Comparison of ENCODE assay signal across 24 cellular contexts in the genomic region with DNA sequence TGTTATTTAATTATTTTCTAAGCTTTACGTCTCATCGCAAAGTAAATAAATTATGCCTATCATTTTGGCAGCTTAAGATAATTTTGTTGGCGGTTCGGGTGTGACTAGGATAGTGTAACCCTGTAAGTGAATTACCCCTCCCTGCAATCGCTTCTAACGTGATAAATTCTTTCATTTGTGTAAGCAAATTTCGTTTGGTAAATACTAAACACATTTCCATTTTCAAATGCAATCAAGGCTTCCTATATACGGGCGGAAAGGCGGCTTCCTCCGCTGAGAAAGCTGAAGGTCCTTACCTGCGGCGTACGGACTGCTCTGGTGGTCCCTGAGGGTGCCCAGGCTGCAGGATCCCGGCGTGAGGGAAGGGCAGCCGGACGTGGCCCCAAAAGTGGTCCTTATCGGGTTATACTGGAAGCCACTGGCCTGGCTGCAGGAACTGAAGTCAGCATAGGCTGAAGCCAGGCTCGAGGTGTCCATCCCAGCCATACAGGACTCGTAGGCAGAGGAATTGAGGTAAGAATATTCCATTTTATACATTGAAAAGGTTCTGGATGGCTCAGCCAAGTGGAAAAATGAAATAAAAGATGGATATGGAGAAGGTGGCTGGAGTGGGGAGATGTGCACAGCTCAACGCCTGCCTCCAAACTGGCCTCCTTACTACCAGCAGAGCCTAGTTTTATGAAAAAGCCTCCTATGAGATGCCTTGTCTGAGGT. TPM values are rescaled to one million over a fixed set of nuclear protein-coding genes. Genes with fewer than 3 reads are reported as not detected.
DNase-seq lines count a peak whose midpoint lies in the region; ATAC-seq, FAIRE-seq and TF ChIP-seq lines count a peak whose summit lies in the region.
"Had no signal": no experiment of that assay in that cellular context is flagged by ENCODE, and none has a peak within 500 bp of the region (broad histone marks: within the 10 kb centered on the region; RNA-seq: fewer than 3 reads in every experiment).

Gene PHOX2B (minus strand): TSS at position 652 of the 714 bp plus-strand sequence. CDS start 115 bp downstream, at position 537.

- intact Hi-C loops in activated CD4-positive, alpha-beta T cell treated with anti-CD3 and anti-CD28 coated beads, Interleukin-2, amount 10 ng/mL, durations not matched to agents 24 days and 14 days (cut with micrococcal nuclease): loop anchor here (10.0 kb wide), 1 partner anchor 647 kb away; the partner anchor contains the start of gene SHISA3
- intact Hi-C loops in endothelial cell of umbilical vein (cut with micrococcal nuclease): loop anchor here (5.0 kb wide), 1 partner anchor 134 kb away; no protein-coding TSS in a partner anchor
- intact Hi-C loops in adrenal gland (cut with DNase I): no loop called here

- TF ChIP-seq CTCF in endothelial cell of umbilical vein (IDR thresholded peaks at IDR 0.05; ENCODE audit: extremely low read depth in 1 of 2, insufficient read depth in 1 of 2, low read depth in 1 of 2, low read length in 2 of 2) (no peak), adrenal gland (IDR thresholded peaks at IDR 0.05) (no peak)

- DNase-seq in activated CD4-positive, alpha-beta T cell treated with anti-CD3 and anti-CD28 coated beads, Interleukin-2, amount 10 ng/mL, durations not matched to agents 24 days and 14 days: no peak
- no peak for DNase-seq in activated CD4-positive, alpha-beta T cell treated with anti-CD3 and anti-CD28 coated beads for 48 hours
- DNase-seq in H7 (peak; percentile 58), endothelial cell of umbilical vein (ENCODE audit: low read depth, low spot score) (no peak), neuronal stem cell (ENCODE audit: low spot score) (peak; percentile 32), adrenal gland (no peak)
- no peak for DNase-seq in stimulated activated CD4-positive, alpha-beta T cell treated with anti-CD3 and anti-CD28 coated beads, Interleukin-1b, Interleukin-23, amount 100 ng/mL, for 48 hours
- DNase-seq: activated CD4-positive, alpha-beta T cell treated with anti-CD3 and anti-CD28 coated beads for 36 hours; activated T-cell treated with anti-CD3 and anti-CD28 coated beads, Interleukin-2, amount 50 U/mL, for 1 hour; kidney glomerular epithelial cell; naive B cell; NCI-H1694 treated with DMSO at 0.1 percent for 48 hours; stimulated activated CD4-positive, alpha-beta T cell treated with anti-CD3 and anti-CD28 coated beads, Interleukin-4, amount 100 ng/mL, for 4 hours had no signal

- CTCF ChIA-PET in endothelial cell of umbilical vein (lab: Charles Lee): no interaction called here

- TF ChIP-seq POLR2A in endothelial cell of umbilical vein (IDR thresholded peaks at IDR 0.05; ENCODE audit: low read depth, low read length) (no peak), adrenal gland (IDR thresholded peaks at IDR 0.05) (peak in 1 of 2 donors; percentile 29)

- no peak within 1 kb of the TSS for H3K23ac ChIP-seq in neuronal stem cell (ENCODE audit: low read depth, low read length, poor library complexity)

- H2BK120ac ChIP-seq in neuronal stem cell (ENCODE audit: low read depth, low read length): no peak within 1 kb of the TSS

- no peak within 1 kb of the TSS for H3K14ac ChIP-seq in neuronal stem cell (ENCODE audit: low read length)

- no CpG with 5 or more reads among the region's 22 CpGs for WGBS in neuronal stem cell (ENCODE audit: extremely low coverage in 2 of 2, insufficient read length in 2 of 2, insufficient replicate concordance in 1 of 2), 2 donors
- 8 to 11% (median 9%) methylated on average over 22 of the region's 22 CpGs for WGBS in adrenal gland, 4 donors

- H3K79me2 ChIP-seq in endothelial cell of umbilical vein (ENCODE audit: control insufficient read depth, insufficient read depth, low read length): no peaks in the 10 kb centered on the region

- H3K36me3 Mint-ChIP-seq in activated CD4-positive, alpha-beta T cell treated with anti-CD3 and anti-CD28 coated beads, Interleukin-2, amount 10 ng/mL, durations not matched to agents 24 days and 14 days (ENCODE audit: low read depth): peaks cover 10% of the 10 kb centered on the region
- H3K36me3 Mint-ChIP-seq: activated naive CD4-positive, alpha-beta T cell treated with anti-CD3 and anti-CD28 coated beads, Interleukin-2, amount 50 U/mL, for 24 hours; memory B cell had no signal

- no peak within 1 kb of the TSS for H4K8ac ChIP-seq in neuronal stem cell (ENCODE audit: low read depth, low read length)

- H3K27me3 ChIP-seq in H7 (ENCODE audit: control insufficient read depth, insufficient read depth, low read length) (peaks cover 99% of the 10 kb centered on the region), endothelial cell of umbilical vein (ENCODE audit: control insufficient read depth in 2 of 2, insufficient read depth in 2 of 2, low read length in 2 of 2) (peaks cover 91 to 99% of the 10 kb centered on the region in 2 experiments), neuronal stem cell (ENCODE audit: control insufficient read depth in 3 of 3, insufficient read depth in 3 of 3, low read depth in 1 of 3, low read length in 3 of 3) (peaks cover 52 to 99% (median 94%) of the 10 kb centered on the region in 3 experiments), adrenal gland (peaks cover 88% of the 10 kb centered on the region)

- H3K27ac ChIP-seq in endothelial cell of umbilical vein (ENCODE audit: insufficient read depth, low read depth, low read length) (no peak within 1 kb of the TSS), neuronal stem cell (replicated peaks; ENCODE audit: low read length) (no peak within 1 kb of the TSS), adrenal gland (peak within 1 kb of the TSS in 1 of 5 donors; percentile 58)
- H3K27ac ChIP-seq: C4-2B, prostate gland had no signal

- no peak within 1 kb of the TSS for H4K91ac ChIP-seq in neuronal stem cell (ENCODE audit: low read depth, low read length, poor library complexity)

- no peak for ATAC-seq in GM19452 (IDR thresholded peaks at IDR 0.05; ENCODE audit: unreplicated experiment)
- ATAC-seq: activated CD4-positive, alpha-beta T cell treated with anti-CD3 and anti-CD28 coated beads for 36 hours had no signal

- H3K79me1 ChIP-seq in neuronal stem cell (ENCODE audit: low read depth, low read length): no peaks in the 10 kb centered on the region

- H2BK5ac ChIP-seq in neuronal stem cell (ENCODE audit: low read length): no peak within 1 kb of the TSS

- no peak within 1 kb of the TSS for H2AK5ac ChIP-seq in neuronal stem cell (ENCODE audit: low read depth, low read length)

- no peak within 1 kb of the TSS for H2BK12ac ChIP-seq in neuronal stem cell (ENCODE audit: low read length)

- H3K27me3 Mint-ChIP-seq in activated CD4-positive, alpha-beta T cell treated with anti-CD3 and anti-CD28 coated beads, Interleukin-2, amount 10 ng/mL, durations not matched to agents 24 days and 14 days: peaks cover 81% of the 10 kb centered on the region

- dilution Hi-C loops in endothelial cell of umbilical vein (cut with MboI; ENCODE audit: extremely low pct_ligation_motif_present, low sequenced_read_pairs): no loop called here

- H3K9me1 ChIP-seq in endothelial cell of umbilical vein (replicated peaks; ENCODE audit: control insufficient read depth, extremely low read depth, insufficient read depth, low read length): no peaks in the 10 kb centered on the region

- no peak within 1 kb of the TSS for H3K4ac ChIP-seq in neuronal stem cell (ENCODE audit: low read length)

- H3K27ac Mint-ChIP-seq in activated CD4-positive, alpha-beta T cell treated with anti-CD3 and anti-CD28 coated beads, Interleukin-2, amount 10 ng/mL, durations not matched to agents 24 days and 14 days: peak within 1 kb of the TSS; percentile 47
- H3K27ac Mint-ChIP-seq: activated CD4-positive, alpha-beta T cell treated with anti-CD3 and anti-CD28 coated beads for 36 hours; activated naive CD4-positive, alpha-beta T cell treated with anti-CD3 and anti-CD28 coated beads, Interleukin-2, amount 50 U/mL, for 24 hours; memory B cell had no signal

- H2AFZ ChIP-seq in endothelial cell of umbilical vein (ENCODE audit: low read depth, low read length): no peak within 1 kb of the TSS
- no peak within 1 kb of the TSS for H2AFZ ChIP-seq in neuronal stem cell (ENCODE audit: low read length)

- H3K4me1 Mint-ChIP-seq in activated CD4-positive, alpha-beta T cell treated with anti-CD3 and anti-CD28 coated beads, Interleukin-2, amount 10 ng/mL, durations not matched to agents 24 days and 14 days: no peaks in the 10 kb centered on the region
- H3K4me1 Mint-ChIP-seq: activated CD4-positive, alpha-beta T cell treated with anti-CD3 and anti-CD28 coated beads for 36 hours; memory B cell had no signal

- H3K4me3 ChIP-seq in H7 (ENCODE audit: insufficient read depth, low read depth, low read length) (no peak within 1 kb of the TSS), endothelial cell of umbilical vein (replicated peaks in 1 of 3; ENCODE audit: insufficient read depth in 1 of 3, low read depth in 1 of 3, low read length in 3 of 3) (no peak within 1 kb of the TSS), neuronal stem cell (ENCODE audit: low read length in 2 of 2) (no peak within 1 kb of the TSS), adrenal gland (no peak within 1 kb of the TSS)
- H3K4me3 ChIP-seq: HAP-1, prostate gland had no signal

- no peak for FAIRE-seq in endothelial cell of umbilical vein (lab: Jason Lieb, UNC)
- FAIRE-seq: G401.6, TTC549 had no signal

- H2BK15ac ChIP-seq in neuronal stem cell (ENCODE audit: low read length): no peak within 1 kb of the TSS

- peaks cover 19% of the 10 kb centered on the region for H3K9me3 Mint-ChIP-seq in activated CD4-positive, alpha-beta T cell treated with anti-CD3 and anti-CD28 coated beads, Interleukin-2, amount 10 ng/mL, durations not matched to agents 24 days and 14 days
- H3K9me3 Mint-ChIP-seq: activated naive CD4-positive, alpha-beta T cell treated with anti-CD3 and anti-CD28 coated beads, Interleukin-2, amount 50 U/mL, for 24 hours; memory B cell had no signal

- H3K18ac ChIP-seq in neuronal stem cell (ENCODE audit: low read length): no peak within 1 kb of the TSS

- H4K20me1 ChIP-seq in endothelial cell of umbilical vein (replicated peaks; ENCODE audit: control insufficient read depth, extremely low read depth, insufficient read depth, low read length): no peaks in the 10 kb centered on the region

- H3K4me2 ChIP-seq in endothelial cell of umbilical vein (ENCODE audit: insufficient read depth, low read length) (no peak within 1 kb of the TSS), neuronal stem cell (ENCODE audit: insufficient read depth, low read length, poor library complexity, severe bottlenecking) (no peak within 1 kb of the TSS)

- POLR2A ChIA-PET in endothelial cell of umbilical vein (lab: Charles Lee): no interaction called here

- H3K4me1 ChIP-seq in endothelial cell of umbilical vein (ENCODE audit: control insufficient read depth, extremely low read depth, insufficient read depth, low read length): no peaks in the 10 kb centered on the region
- peaks cover 0 to 14% of the 10 kb centered on the region in 2 donors for H3K4me1 ChIP-seq in neuronal stem cell (ENCODE audit: control insufficient read depth in 2 of 2, insufficient read depth in 1 of 2, low read depth in 1 of 2, low read length in 2 of 2)
- H3K4me1 ChIP-seq in adrenal gland (replicated peaks in 1 of 2): no peaks in the 10 kb centered on the region
- H3K4me1 ChIP-seq: prostate gland had no signal

- H3K36me3 ChIP-seq in H7 (replicated peaks; ENCODE audit: control insufficient read depth, insufficient read depth, low read length) (no peaks in the 10 kb centered on the region), endothelial cell of umbilical vein (ENCODE audit: control insufficient read depth in 2 of 2, extremely low read depth in 1 of 2, insufficient read depth in 2 of 2, low read length in 2 of 2) (no peaks in the 10 kb centered on the region), neuronal stem cell (replicated peaks in 1 of 2; ENCODE audit: control insufficient read depth in 2 of 2, insufficient read depth in 2 of 2, low read length in 2 of 2) (no peaks in the 10 kb centered on the region), adrenal gland (replicated peaks in 1 of 2) (no peaks in the 10 kb centered on the region)
- H3K36me3 ChIP-seq: HAP-1, prostate gland had no signal

- no peak within 1 kb of the TSS for H3K4me3 Mint-ChIP-seq in activated CD4-positive, alpha-beta T cell treated with anti-CD3 and anti-CD28 coated beads, Interleukin-2, amount 10 ng/mL, durations not matched to agents 24 days and 14 days
- H3K4me3 Mint-ChIP-seq: activated CD4-positive, alpha-beta T cell treated with anti-CD3 and anti-CD28 coated beads for 36 hours; activated naive CD4-positive, alpha-beta T cell treated with anti-CD3 and anti-CD28 coated beads, Interleukin-2, amount 50 U/mL, for 24 hours; memory B cell had no signal

- no peak within 1 kb of the TSS for H3K9ac ChIP-seq in endothelial cell of umbilical vein (replicated peaks; ENCODE audit: extremely low read depth, insufficient read depth, low read length)
- H3K9ac ChIP-seq in neuronal stem cell (ENCODE audit: low read depth, low read length, poor library complexity): no peak within 1 kb of the TSS

- no TSS peak for BruUV-seq in endothelial cell of umbilical vein (replicated peaks; lab: Mats Ljungman, UMichigan)

- H3K9me3 ChIP-seq in endothelial cell of umbilical vein (replicated peaks; ENCODE audit: control insufficient read depth, insufficient read depth, low read length) (no peaks in the 10 kb centered on the region), neuronal stem cell (replicated peaks in 1 of 2; ENCODE audit: control insufficient read depth in 2 of 2, insufficient read depth in 1 of 2, low read depth in 1 of 2, low read length in 2 of 2) (peaks cover 13 to 23% of the 10 kb centered on the region in 2 donors), adrenal gland (replicated peaks in 1 of 3) (no peaks in the 10 kb centered on the region)
- H3K9me3 ChIP-seq: prostate gland had no signal

RNA-seq across cellular contexts. Expression of gene PHOX2B, which starts in this region (rescaled TPM):
- total RNA-seq in activated CD4-positive, alpha-beta T cell treated with anti-CD3 and anti-CD28 coated beads, Interleukin-2, amount 10 ng/mL, durations not matched to agents 24 days and 14 days: not detected in 2 replicates
- not detected in 2 replicates for total RNA-seq in H7 (2014; rRNA removed; shearing (Covaris generic))
- not detected in 2 replicates for total RNA-seq in endothelial cell of umbilical vein
- not detected in 2 replicates for polyA plus RNA-seq in endothelial cell of umbilical vein
- polyA plus RNA-seq in endothelial cell of umbilical vein (2011; cell fraction: cytosol; rRNA removed): not detected in 2 replicates
- polyA plus RNA-seq in endothelial cell of umbilical vein (2011; cell fraction: nucleus; rRNA removed): not detected in 2 replicates
- not detected in 2 replicates for polyA plus RNA-seq in endothelial cell of umbilical vein (2012)
- polyA minus RNA-seq in endothelial cell of umbilical vein: not detected in 2 replicates
- not detected for polyA minus RNA-seq in endothelial cell of umbilical vein (2011; cell fraction: cytosol; rRNA and poly(A)+ RNA removed)
- polyA minus RNA-seq in endothelial cell of umbilical vein (2011; cell fraction: nucleus; rRNA and poly(A)+ RNA removed): not detected in 2 replicates
- polyA plus RNA-seq in neuronal stem cell (2013, experiment 1 of 2): not detected
- 0.01 TPM for polyA plus RNA-seq in neuronal stem cell (2013, experiment 2 of 2)
- 10 to 100 TPM in 1 of 8 donors, 1 to 10 TPM in 2, under 1 TPM in 2, not detected in 3; 0.29 to 10.3 (median 4.6) TPM for total RNA-seq in adrenal gland
- polyA plus RNA-seq in adrenal gland: 1 to 10 TPM; 3.3 to 6.8 (median 6.4) TPM
- total RNA-seq: activated CD4-positive, alpha-beta T cell treated with anti-CD3 and anti-CD28 coated beads for 36 hours; M059J; prostate gland; RPMI7951; subcutaneous adipose tissue had no signal

Comparison
In these comparisons a context has a peak if more than half of its experiments do, and no peak if none do; other contexts are left out.
1. Peak in DNase-seq in H7; RNA of the gene not detected or under 1 TPM.
2. intact Hi-C loops: an anchor here in activated CD4-positive, alpha-beta T cell treated with anti-CD3 and anti-CD28 coated beads, Interleukin-2, amount 10 ng/mL, durations not matched to agents 24 days and 14 days (10.0 kb wide) and endothelial cell of umbilical vein (5.0 kb wide); none called in adrenal gland.